Comparison of ENCODE assay signal across 29 cellular contexts in genomic region chr16:50986453-50986852, GRCh38.
"Had no signal": no experiment of that assay in that cellular context is flagged by ENCODE, and none has a peak within 500 bp of the region (broad histone marks: within the 10 kb centered on the region; RNA-seq: fewer than 3 reads in every experiment).

No MANE protein-coding gene starts in this region.

- H3K36me3 Mint-ChIP-seq: stimulated activated effector memory CD8-positive, alpha-beta T cell treated with anti-CD3 and anti-CD28 coated beads, Interleukin-12 subunit alpha, Interleukin-12 subunit beta, amount 100 ng/mL, for 72 hours; stimulated activated memory B cell treated with anti-CD40 and anti-IgM and Interleukin-4, amounts not matched to agents 10 μg/mL and 1 μg/mL and 100 μg/mL, for 72 hours; stimulated activated naive B cell treated with anti-CD40 and anti-IgM and Interleukin-4, amounts not matched to agents 10 μg/mL and 1 μg/mL and 100 μg/mL, for 72 hours; type B pancreatic cell had no signal

- H3K36me3 ChIP-seq: stomach, suprapubic skin, thoracic aorta, thyroid gland, tibial artery, tibial nerve, transverse colon, upper lobe of left lung, upper lobe of right lung, uterus, vagina had no signal

- H3K27me3 ChIP-seq: stomach, suprapubic skin, testis, thyroid gland, tibial artery, tibial nerve, transverse colon, upper lobe of left lung, upper lobe of right lung, uterus, vagina had no signal

- DNase-seq: stimulated activated CD4-positive, alpha-beta T cell treated with anti-CD3 and anti-CD28 coated beads, Interleukin-2, amount 100 ng/mL, for 48 hours; stimulated activated CD4-positive, alpha-beta T cell treated with anti-CD3 and anti-CD28 coated beads, Interleukin-4, amount 100 ng/mL, for 1 hour; stimulated activated CD4-positive, alpha-beta T cell treated with anti-CD3 and anti-CD28 coated beads, Interleukin-4, amount 100 ng/mL, for 24 hours; stimulated activated CD4-positive, alpha-beta T cell treated with anti-CD3 and anti-CD28 coated beads, Interleukin-4, amount 100 ng/mL, for 4 hours; stimulated activated CD8-positive, alpha-beta memory T cell treated with anti-CD3 and anti-CD28 coated beads, Interleukin-4, amount 100 ng/mL, for 48 hours; stimulated activated naive B cell treated with anti-CD40 and anti-IgM and Interleukin-4, amounts not matched to agents 10 μg/mL and 1 μg/mL and 100 μg/mL, for 72 hours; stimulated activated naive CD4-positive, alpha-beta T cell; stimulated activated naive CD4-positive, alpha-beta T cell treated with Interleukin-2 at 50 U/mL for 16 hours; stimulated activated naive CD8-positive, alpha-beta T cell treated with anti-CD3 and anti-CD28 coated beads, Interleukin-15, amount 100 ng/mL, for 72 hours; stimulated activated naive CD8-positive, alpha-beta T cell treated with anti-CD3 and anti-CD28 coated beads, Interleukin-15, Interleukin-2, amounts not matched to agents 100 U/mL and 50 U/mL, for 24 hours; stomach; substantia nigra; testis; thyroid gland; tibial artery; transverse colon; trophoblast cell; upper lobe of left lung; upper lobe of right lung; uterus had no signal

- H3K27ac ChIP-seq: stomach, suprapubic skin, testis, thoracic aorta, thyroid gland, tibial artery, tibial nerve, transverse colon, upper lobe of left lung, upper lobe of right lung, uterus, vagina had no signal

- H3K9me3 ChIP-seq: suprapubic skin, testis, thoracic aorta, thyroid gland, tibial artery, transverse colon, upper lobe of left lung, upper lobe of right lung, uterus, vagina had no signal

- H3K27me3 Mint-ChIP-seq: stimulated activated memory B cell treated with anti-CD40 and anti-IgM and Interleukin-4, amounts not matched to agents 10 μg/mL and 1 μg/mL and 100 μg/mL, for 72 hours; stimulated activated naive B cell treated with anti-CD40 and anti-IgM and Interleukin-4, amounts not matched to agents 10 μg/mL and 1 μg/mL and 100 μg/mL, for 72 hours; stimulated activated naive CD8-positive, alpha-beta T cell treated with anti-CD3 and anti-CD28 coated beads, Interleukin-15, amount 100 ng/mL, for 72 hours; stimulated activated naive CD8-positive, alpha-beta T cell treated with anti-CD3 and anti-CD28 coated beads, Interleukin-15, Interleukin-2, amounts not matched to agents 100 ng/mL and 50 ng/mL, for 24 hours had no signal

- FAIRE-seq: urothelium cell line had no signal

- H3K4me3 Mint-ChIP-seq: stimulated activated effector memory CD8-positive, alpha-beta T cell treated with anti-CD3 and anti-CD28 coated beads, Interleukin-12 subunit alpha, Interleukin-12 subunit beta, amount 100 ng/mL, for 72 hours; stimulated activated memory B cell treated with anti-CD40 and anti-IgM and Interleukin-4, amounts not matched to agents 10 μg/mL and 1 μg/mL and 100 μg/mL, for 72 hours; stimulated activated naive B cell treated with anti-CD40 and anti-IgM and Interleukin-4, amounts not matched to agents 10 μg/mL and 1 μg/mL and 100 μg/mL, for 72 hours; stimulated activated naive CD8-positive, alpha-beta T cell treated with anti-CD3 and anti-CD28 coated beads, Interleukin-15, amount 100 ng/mL, for 72 hours; stimulated activated naive CD8-positive, alpha-beta T cell treated with anti-CD3 and anti-CD28 coated beads, Interleukin-15, Interleukin-2, amounts not matched to agents 100 ng/mL and 50 ng/mL, for 24 hours; type B pancreatic cell had no signal

- H3K4me1 ChIP-seq: stomach, suprapubic skin, testis, tibial artery, transverse colon, upper lobe of left lung, upper lobe of right lung, uterus, vagina had no signal

- ATAC-seq: stimulated activated effector memory CD8-positive, alpha-beta T cell treated with anti-CD3 and anti-CD28 coated beads, Interleukin-12 subunit alpha, Interleukin-12 subunit beta, amount 100 ng/mL, for 72 hours; stimulated activated memory B cell treated with anti-CD40 and anti-IgM and Interleukin-4, amounts not matched to agents 10 μg/mL and 1 μg/mL and 100 μg/mL, for 72 hours; stimulated activated naive B cell treated with anti-CD40 and anti-IgM and Interleukin-4, amounts not matched to agents 10 μg/mL and 1 μg/mL and 100 μg/mL, for 72 hours; stimulated activated naive CD8-positive, alpha-beta T cell treated with anti-CD3 and anti-CD28 coated beads, Interleukin-15, amount 100 ng/mL, for 72 hours; stimulated activated naive CD8-positive, alpha-beta T cell treated with anti-CD3 and anti-CD28 coated beads, Interleukin-15, Interleukin-2, amounts not matched to agents 100 U/mL and 50 U/mL, for 24 hours; upper lobe of right lung had no signal

- H3K27ac Mint-ChIP-seq: stimulated activated effector memory CD8-positive, alpha-beta T cell treated with anti-CD3 and anti-CD28 coated beads, Interleukin-12 subunit alpha, Interleukin-12 subunit beta, amount 100 ng/mL, for 72 hours; stimulated activated memory B cell treated with anti-CD40 and anti-IgM and Interleukin-4, amounts not matched to agents 10 μg/mL and 1 μg/mL and 100 μg/mL, for 72 hours; stimulated activated naive B cell treated with anti-CD40 and anti-IgM and Interleukin-4, amounts not matched to agents 10 μg/mL and 1 μg/mL and 100 μg/mL, for 72 hours; stimulated activated naive CD8-positive, alpha-beta T cell treated with anti-CD3 and anti-CD28 coated beads, Interleukin-15, amount 100 ng/mL, for 72 hours; stimulated activated naive CD8-positive, alpha-beta T cell treated with anti-CD3 and anti-CD28 coated beads, Interleukin-15, Interleukin-2, amounts not matched to agents 100 ng/mL and 50 ng/mL, for 24 hours; type B pancreatic cell had no signal

- H3K4me3 ChIP-seq: stomach, suprapubic skin, testis, thoracic aorta, thyroid gland, tibial artery, tibial nerve, transverse colon, upper lobe of left lung, upper lobe of right lung, uterus, vagina had no signal

- H3K4me1 Mint-ChIP-seq: stimulated activated effector memory CD8-positive, alpha-beta T cell treated with anti-CD3 and anti-CD28 coated beads, Interleukin-12 subunit alpha, Interleukin-12 subunit beta, amount 100 ng/mL, for 72 hours; stimulated activated memory B cell treated with anti-CD40 and anti-IgM and Interleukin-4, amounts not matched to agents 10 μg/mL and 1 μg/mL and 100 μg/mL, for 72 hours; stimulated activated naive B cell treated with anti-CD40 and anti-IgM and Interleukin-4, amounts not matched to agents 10 μg/mL and 1 μg/mL and 100 μg/mL, for 72 hours; stimulated activated naive CD8-positive, alpha-beta T cell treated with anti-CD3 and anti-CD28 coated beads, Interleukin-15, amount 100 ng/mL, for 72 hours had no signal
